Comparison of ENCODE assay signal across 8 cellular contexts in genomic region chr4:7987148-7987989, GRCh38. TPM values are rescaled to one million over a fixed set of nuclear protein-coding genes. Genes with fewer than 3 reads are reported as not detected.
DNase-seq lines count a peak whose midpoint lies in the region; ATAC-seq and TF ChIP-seq lines count a peak whose summit lies in the region.

No MANE protein-coding gene starts in this region.

- ATAC-seq in GM21528 (IDR thresholded peaks at IDR 0.05; ENCODE audit: low FRiP score, unreplicated experiment) (peak; percentile 77), heart right ventricle (peak; percentile 54 to 86 (median 72)), HG03045 (IDR thresholded peaks at IDR 0.05; ENCODE audit: unreplicated experiment) (no peak)

- TF ChIP-seq CTCF in MM.1S (IDR thresholded peaks at IDR 0.05; ENCODE audit: low read length) (peak; percentile 78), heart right ventricle (IDR thresholded peaks at IDR 0.05) (peak; percentile 67 to 90 (median 88))

- no peaks in the 10 kb centered on the region for H3F3A ChIP-seq in MM.1S (ENCODE audit: insufficient read depth, low read length)

- H3K36me3 ChIP-seq in MM.1S (replicated peaks; ENCODE audit: insufficient read depth, low read length), result no peaks in the 10 kb centered on the region
- H3K36me3 ChIP-seq in adipocyte (ENCODE audit: control insufficient read depth, insufficient read depth, low read length, severe bottlenecking), result no peaks in the 10 kb centered on the region
- H3K36me3 ChIP-seq in heart right ventricle, result no peaks in the 10 kb centered on the region

- H3K9me3 ChIP-seq in MM.1S (replicated peaks; ENCODE audit: insufficient read depth, low read length) (no peaks in the 10 kb centered on the region), adipocyte (ENCODE audit: control insufficient read depth, low read length) (no peaks in the 10 kb centered on the region), heart right ventricle (peaks cover 0 to 13% (median 2%) of the 10 kb centered on the region in 11 donors)

- no peaks in the 10 kb centered on the region for H4K20me1 ChIP-seq in MM.1S (ENCODE audit: insufficient read depth, low read length)

- intact Hi-C loops in heart right ventricle (cut with DNase I), result loop anchor here (1.0 to 10.0 kb wide), 9 partner anchors 53 to 230 kb away; partner anchors contain the start of gene AFAP1 (in 1 of the 10)

- H3K27ac ChIP-seq in MM.1S (ENCODE audit: low read length), result no peak overlapping the region
- no peak overlapping the region for H3K27ac ChIP-seq in heart right ventricle

- H3K4me3 ChIP-seq in MM.1S (ENCODE audit: low read length) (no peak overlapping the region), adipocyte (ENCODE audit: low read length) (no peak overlapping the region), heart right ventricle (no peak overlapping the region)

- H3K4me2 ChIP-seq in MM.1S (ENCODE audit: low read depth, low read length), result no peak overlapping the region

- H3K27me3 ChIP-seq in MM.1S (replicated peaks; ENCODE audit: insufficient read depth, low read length), result peaks cover 86% of the 10 kb centered on the region
- no peaks in the 10 kb centered on the region for H3K27me3 ChIP-seq in adipocyte (replicated peaks; ENCODE audit: control insufficient read depth, insufficient read depth, low read length)
- no peaks in the 10 kb centered on the region for H3K27me3 ChIP-seq in heart right ventricle

- no peaks in the 10 kb centered on the region for H3K4me1 ChIP-seq in MM.1S (ENCODE audit: low read length)
- H3K4me1 ChIP-seq in adipocyte (ENCODE audit: control insufficient read depth, insufficient read depth, low read length), result peaks cover 12% of the 10 kb centered on the region
- H3K4me1 ChIP-seq in heart right ventricle, result peaks cover 0 to 18% (median 10%) of the 10 kb centered on the region in 9 donors

- DNase-seq in DMS53 treated with DMSO at 0.1 percent for 48 hours (lab: John Stamatoyannopoulos, UW; ENCODE audit: unreplicated experiment) (peak; percentile 68), MM.1S (peak; percentile 60), SW 1271 (lab: John Stamatoyannopoulos, UW) (peak; percentile 42 to 61), adipocyte (ENCODE audit: low read depth) (peak; percentile 90), heart right ventricle (peak; percentile 63 to 75), retina (peak; percentile 80)

- H3K9ac ChIP-seq in MM.1S (ENCODE audit: low read length), result no peak overlapping the region
- H3K9ac ChIP-seq in adipocyte (ENCODE audit: low read length), result no peak overlapping the region

- no peaks in the 10 kb centered on the region for H3K79me2 ChIP-seq in MM.1S (ENCODE audit: low read length)

- no peak overlapping the region for H2AFZ ChIP-seq in MM.1S (ENCODE audit: low read length)

- H3K9me2 ChIP-seq in MM.1S (replicated peaks; ENCODE audit: insufficient read depth, low read length), result no peaks in the 10 kb centered on the region

- WGBS in heart right ventricle, 2 donors, result 55 to 58% methylated on average over 10 of the region's 10 CpGs

RNA-seq across cellular contexts. Expression of gene AFAP1, which starts 47.7 kb away (rescaled TPM):
- 1 to 10 TPM; 4.7 to 8.9 (median 6.2) TPM for total RNA-seq in heart right ventricle
- 1 to 10 TPM; 2.9 to 4.3 TPM for polyA plus RNA-seq in heart right ventricle
